1 cellular context compared by ENCODE assay signal in the genomic region with DNA sequence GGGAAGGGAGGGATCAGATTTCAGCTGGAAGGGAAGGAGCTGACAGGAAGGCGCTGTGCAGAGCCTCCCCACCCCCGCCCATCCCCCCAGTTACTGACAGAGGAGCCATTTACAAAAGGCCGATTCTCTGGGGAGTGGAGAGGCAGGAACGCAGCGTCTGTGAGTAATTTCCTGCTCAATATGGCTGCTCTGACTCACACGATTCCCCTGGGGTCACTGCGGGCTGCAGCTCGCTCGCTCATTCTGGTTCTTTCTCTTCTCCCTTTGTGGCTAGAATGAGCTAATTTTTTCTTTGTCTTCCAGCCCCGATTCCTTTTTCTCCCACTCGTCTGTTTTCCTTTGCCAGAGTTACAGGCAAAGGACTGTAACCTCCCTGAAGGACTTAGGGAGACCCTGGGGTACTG.
TF ChIP-seq lines count a peak whose summit lies in the region.

No MANE protein-coding gene starts in this region.

TF ChIP-seq in SK-N-SH, 30 proteins besides CTCF, POLR2A, EP300 and RAD21:
- TF ChIP-seq, protein P1, sequence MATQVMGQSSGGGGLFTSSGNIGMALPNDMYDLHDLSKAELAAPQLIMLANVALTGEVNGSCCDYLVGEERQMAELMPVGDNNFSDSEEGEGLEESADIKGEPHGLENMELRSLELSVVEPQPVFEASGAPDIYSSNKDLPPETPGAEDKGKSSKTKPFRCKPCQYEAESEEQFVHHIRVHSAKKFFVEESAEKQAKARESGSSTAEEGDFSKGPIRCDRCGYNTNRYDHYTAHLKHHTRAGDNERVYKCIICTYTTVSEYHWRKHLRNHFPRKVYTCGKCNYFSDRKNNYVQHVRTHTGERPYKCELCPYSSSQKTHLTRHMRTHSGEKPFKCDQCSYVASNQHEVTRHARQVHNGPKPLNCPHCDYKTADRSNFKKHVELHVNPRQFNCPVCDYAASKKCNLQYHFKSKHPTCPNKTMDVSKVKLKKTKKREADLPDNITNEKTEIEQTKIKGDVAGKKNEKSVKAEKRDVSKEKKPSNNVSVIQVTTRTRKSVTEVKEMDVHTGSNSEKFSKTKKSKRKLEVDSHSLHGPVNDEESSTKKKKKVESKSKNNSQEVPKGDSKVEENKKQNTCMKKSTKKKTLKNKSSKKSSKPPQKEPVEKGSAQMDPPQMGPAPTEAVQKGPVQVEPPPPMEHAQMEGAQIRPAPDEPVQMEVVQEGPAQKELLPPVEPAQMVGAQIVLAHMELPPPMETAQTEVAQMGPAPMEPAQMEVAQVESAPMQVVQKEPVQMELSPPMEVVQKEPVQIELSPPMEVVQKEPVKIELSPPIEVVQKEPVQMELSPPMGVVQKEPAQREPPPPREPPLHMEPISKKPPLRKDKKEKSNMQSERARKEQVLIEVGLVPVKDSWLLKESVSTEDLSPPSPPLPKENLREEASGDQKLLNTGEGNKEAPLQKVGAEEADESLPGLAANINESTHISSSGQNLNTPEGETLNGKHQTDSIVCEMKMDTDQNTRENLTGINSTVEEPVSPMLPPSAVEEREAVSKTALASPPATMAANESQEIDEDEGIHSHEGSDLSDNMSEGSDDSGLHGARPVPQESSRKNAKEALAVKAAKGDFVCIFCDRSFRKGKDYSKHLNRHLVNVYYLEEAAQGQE (IDR thresholded peaks at IDR 0.05; ENCODE audit: low read depth, low read length), result no peak; the same call in 1 of the 2 replicates
- peak; percentile 90 for TF ChIP-seq TCF12 (IDR thresholded peaks at IDR 0.05)
- TF ChIP-seq RFX5 (IDR thresholded peaks at IDR 0.05; ENCODE audit: low read length), result no peak
- TF ChIP-seq, protein P2, sequence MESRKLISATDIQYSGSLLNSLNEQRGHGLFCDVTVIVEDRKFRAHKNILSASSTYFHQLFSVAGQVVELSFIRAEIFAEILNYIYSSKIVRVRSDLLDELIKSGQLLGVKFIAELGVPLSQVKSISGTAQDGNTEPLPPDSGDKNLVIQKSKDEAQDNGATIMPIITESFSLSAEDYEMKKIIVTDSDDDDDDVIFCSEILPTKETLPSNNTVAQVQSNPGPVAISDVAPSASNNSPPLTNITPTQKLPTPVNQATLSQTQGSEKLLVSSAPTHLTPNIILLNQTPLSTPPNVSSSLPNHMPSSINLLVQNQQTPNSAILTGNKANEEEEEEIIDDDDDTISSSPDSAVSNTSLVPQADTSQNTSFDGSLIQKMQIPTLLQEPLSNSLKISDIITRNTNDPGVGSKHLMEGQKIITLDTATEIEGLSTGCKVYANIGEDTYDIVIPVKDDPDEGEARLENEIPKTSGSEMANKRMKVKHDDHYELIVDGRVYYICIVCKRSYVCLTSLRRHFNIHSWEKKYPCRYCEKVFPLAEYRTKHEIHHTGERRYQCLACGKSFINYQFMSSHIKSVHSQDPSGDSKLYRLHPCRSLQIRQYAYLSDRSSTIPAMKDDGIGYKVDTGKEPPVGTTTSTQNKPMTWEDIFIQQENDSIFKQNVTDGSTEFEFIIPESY (IDR thresholded peaks at IDR 0.05; ENCODE audit: borderline replicate concordance, low read depth), result peak; percentile 78
- TF ChIP-seq TAF1 (IDR thresholded peaks at IDR 0.05; ENCODE audit: borderline replicate concordance, low read depth, low read length), result peak; percentile 92
- TF ChIP-seq, protein P3, sequence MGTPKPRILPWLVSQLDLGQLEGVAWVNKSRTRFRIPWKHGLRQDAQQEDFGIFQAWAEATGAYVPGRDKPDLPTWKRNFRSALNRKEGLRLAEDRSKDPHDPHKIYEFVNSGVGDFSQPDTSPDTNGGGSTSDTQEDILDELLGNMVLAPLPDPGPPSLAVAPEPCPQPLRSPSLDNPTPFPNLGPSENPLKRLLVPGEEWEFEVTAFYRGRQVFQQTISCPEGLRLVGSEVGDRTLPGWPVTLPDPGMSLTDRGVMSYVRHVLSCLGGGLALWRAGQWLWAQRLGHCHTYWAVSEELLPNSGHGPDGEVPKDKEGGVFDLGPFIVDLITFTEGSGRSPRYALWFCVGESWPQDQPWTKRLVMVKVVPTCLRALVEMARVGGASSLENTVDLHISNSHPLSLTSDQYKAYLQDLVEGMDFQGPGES (IDR thresholded peaks at IDR 0.05; ENCODE audit: low read depth, low read length), result no peak
- TF ChIP-seq FOXM1 (IDR thresholded peaks at IDR 0.05; ENCODE audit: low read depth), result peak; percentile 87
- peak; percentile 96; the same call in 1 of the 2 replicates for TF ChIP-seq RXRA (IDR thresholded peaks at IDR 0.05; ENCODE audit: borderline replicate concordance, low read depth)
- peak; percentile 75 for TF ChIP-seq TEAD4 (IDR thresholded peaks at IDR 0.05; ENCODE audit: borderline replicate concordance, insufficient read depth)
- peak; percentile 92 for TF ChIP-seq JUND (IDR thresholded peaks at IDR 0.05)
- peak; percentile 81 for TF ChIP-seq NFIC (IDR thresholded peaks at IDR 0.05; ENCODE audit: borderline replicate concordance)
- TF ChIP-seq FOSL2 (IDR thresholded peaks at IDR 0.05; ENCODE audit: borderline replicate concordance, low read depth), result peak; percentile 86
- TF ChIP-seq, protein P4, sequence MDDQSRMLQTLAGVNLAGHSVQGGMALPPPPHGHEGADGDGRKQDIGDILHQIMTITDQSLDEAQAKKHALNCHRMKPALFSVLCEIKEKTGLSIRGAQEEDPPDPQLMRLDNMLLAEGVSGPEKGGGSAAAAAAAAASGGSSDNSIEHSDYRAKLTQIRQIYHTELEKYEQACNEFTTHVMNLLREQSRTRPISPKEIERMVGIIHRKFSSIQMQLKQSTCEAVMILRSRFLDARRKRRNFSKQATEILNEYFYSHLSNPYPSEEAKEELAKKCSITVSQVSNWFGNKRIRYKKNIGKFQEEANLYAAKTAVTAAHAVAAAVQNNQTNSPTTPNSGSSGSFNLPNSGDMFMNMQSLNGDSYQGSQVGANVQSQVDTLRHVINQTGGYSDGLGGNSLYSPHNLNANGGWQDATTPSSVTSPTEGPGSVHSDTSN (IDR thresholded peaks at IDR 0.05), result peak; percentile 92
- no peak for TF ChIP-seq EZH2phosphoT487 (IDR thresholded peaks at IDR 0.05; ENCODE audit: borderline replicate concordance, low read depth)
- TF ChIP-seq, protein P5, sequence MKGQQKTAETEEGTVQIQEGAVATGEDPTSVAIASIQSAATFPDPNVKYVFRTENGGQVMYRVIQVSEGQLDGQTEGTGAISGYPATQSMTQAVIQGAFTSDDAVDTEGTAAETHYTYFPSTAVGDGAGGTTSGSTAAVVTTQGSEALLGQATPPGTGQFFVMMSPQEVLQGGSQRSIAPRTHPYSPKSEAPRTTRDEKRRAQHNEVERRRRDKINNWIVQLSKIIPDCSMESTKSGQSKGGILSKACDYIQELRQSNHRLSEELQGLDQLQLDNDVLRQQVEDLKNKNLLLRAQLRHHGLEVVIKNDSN (IDR thresholded peaks at IDR 0.05; ENCODE audit: borderline replicate concordance, low read depth), result 0 out of 2 replicates have a peak, but pooled peaks have one; percentile 10
- TF ChIP-seq, protein P6, sequence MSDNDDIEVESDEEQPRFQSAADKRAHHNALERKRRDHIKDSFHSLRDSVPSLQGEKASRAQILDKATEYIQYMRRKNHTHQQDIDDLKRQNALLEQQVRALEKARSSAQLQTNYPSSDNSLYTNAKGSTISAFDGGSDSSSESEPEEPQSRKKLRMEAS (IDR thresholded peaks at IDR 0.05; ENCODE audit: low read depth), result peak; percentile 86
- peak; percentile 95 for TF ChIP-seq SIN3A (IDR thresholded peaks at IDR 0.05; ENCODE audit: borderline replicate concordance, low read depth, low read length)
- no peak for TF ChIP-seq RCOR1 (IDR thresholded peaks at IDR 0.05; ENCODE audit: low read length)
- TF ChIP-seq GATA2 (CRISPR knock-in tag; IDR thresholded peaks at IDR 0.05), result no peak
- TF ChIP-seq CHD2 (IDR thresholded peaks at IDR 0.05; ENCODE audit: low read length, partially characterized antibody), result peak; percentile 84
- peak; percentile 89 for TF ChIP-seq POLR2AphosphoS5 (IDR thresholded peaks at IDR 0.05; ENCODE audit: low read depth, low read length)
- TF ChIP-seq, protein P7, sequence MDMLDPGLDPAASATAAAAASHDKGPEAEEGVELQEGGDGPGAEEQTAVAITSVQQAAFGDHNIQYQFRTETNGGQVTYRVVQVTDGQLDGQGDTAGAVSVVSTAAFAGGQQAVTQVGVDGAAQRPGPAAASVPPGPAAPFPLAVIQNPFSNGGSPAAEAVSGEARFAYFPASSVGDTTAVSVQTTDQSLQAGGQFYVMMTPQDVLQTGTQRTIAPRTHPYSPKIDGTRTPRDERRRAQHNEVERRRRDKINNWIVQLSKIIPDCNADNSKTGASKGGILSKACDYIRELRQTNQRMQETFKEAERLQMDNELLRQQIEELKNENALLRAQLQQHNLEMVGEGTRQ (IDR thresholded peaks at IDR 0.05; ENCODE audit: borderline replicate concordance, low read depth, low read length), result no peak
- peak; percentile 68; the same call in 1 of the 2 replicates for TF ChIP-seq MXI1 (IDR thresholded peaks at IDR 0.05; ENCODE audit: low read depth, low read length)
- TF ChIP-seq MEF2A (IDR thresholded peaks at IDR 0.05; ENCODE audit: borderline replicate concordance, low read depth), result peak; percentile 98
- TF ChIP-seq SMC3 (IDR thresholded peaks at IDR 0.05; ENCODE audit: low read depth, low read length), result peak; percentile 24
- TF ChIP-seq GABPA (IDR thresholded peaks at IDR 0.05; ENCODE audit: low read depth), result peak; percentile 67
- TF ChIP-seq NRF1 (IDR thresholded peaks at IDR 0.05; ENCODE audit: low read depth, low read length), result no peak
- TF ChIP-seq FOXJ3 (CRISPR knock-in tag; IDR thresholded peaks at IDR 0.05), result no peak
- peak; percentile 92 for TF ChIP-seq YY1 (IDR thresholded peaks at IDR 0.05; ENCODE audit: low read depth)
- TF ChIP-seq ELF1 (IDR thresholded peaks at IDR 0.05), result peak; percentile 80
